8 cellular contexts compared by ENCODE assay signal in genomic region chr13:71867101-71867814, GRCh38. TPM values are rescaled to one million over a fixed set of nuclear protein-coding genes. Genes with fewer than 3 reads are reported as not detected.
DNase-seq lines count a peak whose midpoint lies in the region; ATAC-seq, FAIRE-seq and TF ChIP-seq lines count a peak whose summit lies in the region.

DACH1 (minus strand) TSS chr13:71867204.

- TF ChIP-seq CTCF in left ventricle myocardium inferior (IDR thresholded peaks at IDR 0.05; ENCODE audit: borderline replicate concordance) (no peak), pancreas (IDR thresholded peaks at IDR 0.05) (no peak)

- peaks cover 67% of the 10 kb centered on the region for H3K27me3 Mint-ChIP-seq in activated CD4-positive, alpha-beta T cell treated with anti-CD3 and anti-CD28 coated beads, Interleukin-2, amount 10 ng/mL, durations not matched to agents 24 days and 14 days

- H3K36me3 Mint-ChIP-seq in activated CD4-positive, alpha-beta T cell treated with anti-CD3 and anti-CD28 coated beads, Interleukin-2, amount 10 ng/mL, durations not matched to agents 24 days and 14 days (ENCODE audit: low read depth): no peaks in the 10 kb centered on the region

- H3K27me3 ChIP-seq in left ventricle myocardium inferior (ENCODE audit: low read depth) (peaks cover 46% of the 10 kb centered on the region), pancreas (peaks cover 0 to 15% (median 0%) of the 10 kb centered on the region in 4 donors)

- peak within 1 kb of the TSS; percentile 70 for H3K4me3 Mint-ChIP-seq in activated CD4-positive, alpha-beta T cell treated with anti-CD3 and anti-CD28 coated beads, Interleukin-2, amount 10 ng/mL, durations not matched to agents 24 days and 14 days

- intact Hi-C loops in activated CD4-positive, alpha-beta T cell treated with anti-CD3 and anti-CD28 coated beads, Interleukin-2, amount 10 ng/mL, durations not matched to agents 24 days and 14 days (cut with micrococcal nuclease): no loop called here
- intact Hi-C loops in left ventricle myocardium inferior (cut with micrococcal nuclease) (no loop called here), pancreas (cut with DNase I) (no loop called here)

- peak within 1 kb of the TSS; percentile 85 for H3K27ac ChIP-seq in left ventricle myocardium inferior (replicated peaks)
- peak within 1 kb of the TSS in 3 of 4 donors; percentile 13 to 74 (median 58) for H3K27ac ChIP-seq in pancreas

- H3K9me3 Mint-ChIP-seq in activated CD4-positive, alpha-beta T cell treated with anti-CD3 and anti-CD28 coated beads, Interleukin-2, amount 10 ng/mL, durations not matched to agents 24 days and 14 days: no peaks in the 10 kb centered on the region

- H3K4me1 Mint-ChIP-seq in activated CD4-positive, alpha-beta T cell treated with anti-CD3 and anti-CD28 coated beads, Interleukin-2, amount 10 ng/mL, durations not matched to agents 24 days and 14 days: peaks cover 17% of the 10 kb centered on the region

- H3K4me3 ChIP-seq in left ventricle myocardium inferior (peak within 1 kb of the TSS; percentile 78), pancreas (peak within 1 kb of the TSS; percentile 32 to 81 (median 46))

- H3K4me1 ChIP-seq in left ventricle myocardium inferior: peaks cover 35% of the 10 kb centered on the region
- H3K4me1 ChIP-seq in pancreas: peaks cover 0 to 3% (median 0%) of the 10 kb centered on the region in 3 donors

- H3K27ac Mint-ChIP-seq in activated CD4-positive, alpha-beta T cell treated with anti-CD3 and anti-CD28 coated beads, Interleukin-2, amount 10 ng/mL, durations not matched to agents 24 days and 14 days: peak within 1 kb of the TSS; percentile 0

- H3K36me3 ChIP-seq in left ventricle myocardium inferior (no peaks in the 10 kb centered on the region), pancreas (no peaks in the 10 kb centered on the region)

- DNase-seq in activated CD4-positive, alpha-beta T cell treated with anti-CD3 and anti-CD28 coated beads, Interleukin-2, amount 10 ng/mL, durations not matched to agents 24 days and 14 days: peak; percentile 73
- DNase-seq in activated CD4-positive, alpha-beta T cell treated with anti-CD3 and anti-CD28 coated beads, Interleukin-2, amount 50 U/mL, for 1 hour: no peak
- DNase-seq in NCI-H460 (ENCODE audit: extremely low read depth, low read depth) (peak; percentile 3), amniotic stem cell (lab: John Stamatoyannopoulos, UW) (peak; percentile 17), left ventricle myocardium inferior (peak; percentile 45), pancreas (peak; percentile 30 to 61 (median 42))
- DNase-seq in stimulated activated CD8-positive, alpha-beta memory T cell treated with anti-CD3 and anti-CD28 coated beads, Interleukin-4, amount 100 ng/mL, for 48 hours: no peak

- H3K9me3 ChIP-seq in left ventricle myocardium inferior (replicated peaks) (no peaks in the 10 kb centered on the region), pancreas (no peaks in the 10 kb centered on the region)

- ATAC-seq in HG03097 (IDR thresholded peaks at IDR 0.05; ENCODE audit: low FRiP score, unreplicated experiment) (peak; percentile 57), pancreas (peak; percentile 61 to 78 (median 73))

- FAIRE-seq in pancreas (lab: Jason Lieb, UNC): no peak

- WGBS in pancreas, 2 donors: 1 to 2% methylated on average over 31 of the region's 31 CpGs

RNA-seq across cellular contexts. Expression of gene DACH1, which starts in this region (rescaled TPM):
- total RNA-seq in activated CD4-positive, alpha-beta T cell treated with anti-CD3 and anti-CD28 coated beads, Interleukin-2, amount 10 ng/mL, durations not matched to agents 24 days and 14 days: not detected in 2 replicates
- total RNA-seq in NCI-H460 (2014; rRNA removed; shearing (Covaris generic)): 0.02 TPM in 1 of 2 replicates, not detected in the other
- not detected in 2 replicates for polyA plus RNA-seq in NCI-H460 (2014; cell fraction: nucleus; rRNA removed)
- total RNA-seq in left ventricle myocardium inferior (3.4 TPM), pancreas (1 to 10 TPM in 5 of 6 donors, under 1 TPM in 1; 0.73 to 3.1 (median 1.7) TPM)
- polyA plus RNA-seq in pancreas: 1 to 10 TPM; 1.3 to 5.5 TPM

Comparison
In these comparisons a context has a peak if more than half of its experiments do, and no peak if none do; other contexts are left out.
1. Peak in DNase-seq in activated CD4-positive, alpha-beta T cell treated with anti-CD3 and anti-CD28 coated beads, Interleukin-2, amount 10 ng/mL, durations not matched to agents 24 days and 14 days; RNA of the gene not detected or under 1 TPM.
2. Peak in DNase-seq in NCI-H460; RNA of the gene not detected or under 1 TPM.
3. DNase-seq: peak in amniotic stem cell (single experiment), left ventricle myocardium inferior (single experiment) and pancreas (6 of 6); none in activated CD4-positive, alpha-beta T cell treated with anti-CD3 and anti-CD28 coated beads, Interleukin-2, amount 50 U/mL, for 1 hour (single experiment) and stimulated activated CD8-positive, alpha-beta memory T cell treated with anti-CD3 and anti-CD28 coated beads, Interleukin-4, amount 100 ng/mL, for 48 hours (single experiment).